8 cellular contexts compared by ENCODE assay signal in the genomic region with DNA sequence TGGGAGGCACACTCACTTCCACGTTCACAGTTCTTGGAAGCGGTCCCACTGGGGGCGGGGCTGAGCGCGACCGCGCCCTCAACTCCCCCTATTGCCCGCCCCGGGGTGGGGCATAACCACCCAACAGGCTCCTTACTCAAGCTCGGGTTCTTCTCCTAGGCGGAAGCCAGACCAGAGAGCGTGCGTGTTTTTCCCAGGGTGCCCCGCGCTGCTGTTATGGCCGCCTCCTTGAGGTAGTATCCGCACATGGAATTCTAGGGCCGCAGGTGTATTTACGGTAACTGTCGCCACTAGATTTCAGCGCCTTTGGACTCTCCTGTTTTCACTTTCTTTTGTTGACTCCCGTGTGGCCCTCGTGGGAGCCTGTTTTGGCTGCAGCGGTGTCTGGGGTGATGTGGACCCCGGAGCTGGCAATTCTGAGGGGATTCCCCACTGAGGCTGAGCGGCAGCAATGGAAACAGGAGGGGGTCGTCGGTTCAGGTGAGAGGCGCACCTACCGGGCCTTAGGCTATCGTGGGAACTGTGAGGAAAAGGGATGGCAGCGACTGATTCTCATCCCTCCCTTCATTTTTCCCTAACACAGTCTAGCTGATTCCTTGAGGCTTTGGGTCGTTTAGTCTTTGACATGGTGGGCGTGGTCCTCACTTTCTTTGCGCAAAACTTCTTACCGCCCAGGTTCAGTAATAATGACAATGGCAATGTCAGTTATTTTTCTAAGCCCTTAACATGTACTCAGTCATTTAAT. TPM values are rescaled to one million over a fixed set of nuclear protein-coding genes. Genes with fewer than 3 reads are reported as not detected.
DNase-seq lines count a peak whose midpoint lies in the region; TF ChIP-seq lines count a peak whose summit lies in the region.

A gene (plus strand): TSS at position 150 of the 745 bp plus-strand sequence. CDS start 243 bp downstream, at position 393.

- no peaks in the 10 kb centered on the region for H3K27me3 ChIP-seq in suprapubic skin

- TF ChIP-seq POLR2A in suprapubic skin (IDR thresholded peaks at IDR 0.05) = peak in 1 of 2 donors; percentile 16

- H3K36me3 Mint-ChIP-seq in activated naive CD4-positive, alpha-beta T cell treated with anti-CD3 and anti-CD28 coated beads for 36 hours (ENCODE audit: low read depth) = peaks cover 7% of the 10 kb centered on the region

- H3K27me3 Mint-ChIP-seq in activated naive CD4-positive, alpha-beta T cell treated with anti-CD3 and anti-CD28 coated beads for 36 hours (ENCODE audit: low read depth) = no peaks in the 10 kb centered on the region

- H3K4me1 ChIP-seq in suprapubic skin = peaks cover 12% of the 10 kb centered on the region

- H3K4me3 ChIP-seq in HFF-Myc (replicated peaks; ENCODE audit: low read depth, low read length) = peak within 1 kb of the TSS; percentile 98
- peak within 1 kb of the TSS; percentile 76 for H3K4me3 ChIP-seq in suprapubic skin

- H3K9me3 ChIP-seq in suprapubic skin = no peaks in the 10 kb centered on the region

- DNase-seq in GM03348 (ENCODE audit: low spot score) = peak; percentile 98
- peak; percentile 91 for DNase-seq in HFF-Myc (ENCODE audit: extremely low read depth, low read depth)
- DNase-seq in NAMALWA (ENCODE audit: low spot score) = peak; percentile 97
- peak; percentile 86 for DNase-seq in SK-N-DZ (ENCODE audit: low spot score)
- DNase-seq in activated naive CD4-positive, alpha-beta T cell treated with anti-CD3 and anti-CD28 coated beads for 36 hours = peak; percentile 97
- DNase-seq in germinal center (ENCODE audit: low spot score) = peak; percentile 97
- DNase-seq in non-pigmented ciliary epithelial cell (ENCODE audit: low read depth) = peak; percentile 83
- peak; percentile 96 for DNase-seq in suprapubic skin (ENCODE audit: low spot score in 2 of 2)

- peak within 1 kb of the TSS; percentile 31 for H3K27ac ChIP-seq in suprapubic skin

- H3K27ac Mint-ChIP-seq in activated naive CD4-positive, alpha-beta T cell treated with anti-CD3 and anti-CD28 coated beads for 36 hours = peak within 1 kb of the TSS; percentile 87

- TF ChIP-seq EP300 in suprapubic skin (IDR thresholded peaks at IDR 0.05) = no peak

- H3K9me3 Mint-ChIP-seq in activated naive CD4-positive, alpha-beta T cell treated with anti-CD3 and anti-CD28 coated beads for 36 hours = no peaks in the 10 kb centered on the region

- H3K36me3 ChIP-seq in suprapubic skin = peaks cover 11% of the 10 kb centered on the region

- CTCF ChIA-PET in activated naive CD4-positive, alpha-beta T cell treated with anti-CD3 and anti-CD28 coated beads for 36 hours (lab: Charles Lee) = interaction anchor here (0.5 to 0.7 kb wide), 3 partner anchors 34 to 156 kb away, joined by 3 read pairs; no protein-coding TSS in a partner anchor

- H3K4me3 Mint-ChIP-seq in activated naive CD4-positive, alpha-beta T cell treated with anti-CD3 and anti-CD28 coated beads for 36 hours = peak within 1 kb of the TSS; percentile 89

- WGBS in suprapubic skin = 1% methylated on average over 24 of the region's 36 CpGs

- TF ChIP-seq CTCF in HFF-Myc (IDR thresholded peaks at IDR 0.05; ENCODE audit: low read depth, low read length, missing control alignments) = no peak
- TF ChIP-seq CTCF in suprapubic skin (IDR thresholded peaks at IDR 0.05) = no peak

- intact Hi-C loops in activated naive CD4-positive, alpha-beta T cell treated with anti-CD3 and anti-CD28 coated beads for 36 hours (cut with micrococcal nuclease) = loop anchor here (1.0 to 10.0 kb wide), 8 partner anchors 36 to 971 kb away; a partner anchor contains a TSS

- peaks cover 31% of the 10 kb centered on the region for H3K4me1 Mint-ChIP-seq in activated naive CD4-positive, alpha-beta T cell treated with anti-CD3 and anti-CD28 coated beads for 36 hours (ENCODE audit: low read depth)

RNA-seq across cellular contexts. Expression of the gene that starts here (rescaled TPM):
- polyA plus RNA-seq in SK-N-DZ (2014; cell fraction: cytosol; rRNA removed) = 5.3 and 5.6 TPM in 2 replicates
- polyA plus RNA-seq in SK-N-DZ (2014; cell fraction: nucleus; rRNA removed) = 2.6 and 8.4 TPM in 2 replicates
- 10 to 100 TPM; 25.2 to 27.5 TPM for total RNA-seq in activated naive CD4-positive, alpha-beta T cell treated with anti-CD3 and anti-CD28 coated beads for 36 hours
- total RNA-seq in suprapubic skin = 10 to 100 TPM; 14.0 to 32.7 (median 19.1) TPM

Comparison
In these comparisons a context has a peak if more than half of its experiments do, and no peak if none do; other contexts are left out.
1. Peak in every context shown above with its lines: DNase-seq, H3K4me3 ChIP-seq and H3K27ac ChIP-seq.